In genomic region chr7:129231666-129232065, GRCh38 we compare ENCODE assay signal across 1 cellular context.
TF ChIP-seq lines count a peak whose summit lies in the region.

No MANE protein-coding gene starts in this region.

TF ChIP-seq in K562, 482 proteins besides CTCF, POLR2A, EP300 and RAD21:
- TF ChIP-seq ZBTB34 (CRISPR knock-in tag; IDR thresholded peaks at IDR 0.05), result no peak
- TF ChIP-seq PRMT5 (CRISPR knock-in tag; IDR thresholded peaks at IDR 0.05), result no peak
- TF ChIP-seq CEBPG (CRISPR knock-in tag; IDR thresholded peaks at IDR 0.05), result no peak
- TF ChIP-seq CEBPG (tag; conservative IDR thresholded peaks at IDR 0.05 in 1 of 2, IDR thresholded peaks at IDR 0.05 in 1 of 2), result peak in 1 of 2 experiments; percentile 53; a peak in 2 of 4 replicates
- 0 out of 2 replicates have a peak, but pooled peaks have one; percentile 30 for TF ChIP-seq CEBPB (tag; IDR thresholded peaks at IDR 0.05)
- TF ChIP-seq HNRNPUL1 (IDR thresholded peaks at IDR 0.05; ENCODE audit: low read length), result no peak
- no peak for TF ChIP-seq TSC22D4 (tag; IDR thresholded peaks at IDR 0.05)
